In genomic region chr14:98371141-98371540, GRCh38 we compare ENCODE assay signal across 18 cellular contexts.
"Had no signal": no experiment of that assay in that cellular context is flagged by ENCODE, and none has a peak within 500 bp of the region (broad histone marks: within the 10 kb centered on the region; RNA-seq: fewer than 3 reads in every experiment).

No MANE protein-coding gene starts in this region.

- DNase-seq: IMR-90, Karpas-422, KG1, MG63, NCI-H1092, NCI-H1105 treated with DMSO at 0.1 percent for 48 hours, NCI-H1417 treated with DMSO at 0.1 percent for 48 hours, NCI-H146, NCI-H1694 treated with DMSO at 0.1 percent for 48 hours, NCI-H1930, NCI-H2081, NCI-H2107, NCI-H2227 treated with DMSO at 0.1 percent for 48 hours, NCI-H69, NCI-H774, RPMI8226, SHP77, SK-N-SH had no signal

- H3K4me3 ChIP-seq: MG63 had no signal

- H3K9me3 ChIP-seq: MG63, SK-N-SH had no signal

- H3K36me3 ChIP-seq: MG63 had no signal

- H3K27me3 ChIP-seq: MG63 had no signal
